Comparison of ENCODE assay signal across 1 cellular context in genomic region chr19:10748924-10749434, GRCh38.
TF ChIP-seq lines count a peak whose summit lies in the region.

No MANE protein-coding gene starts in this region.

TF ChIP-seq in K562, 482 proteins besides CTCF, POLR2A, EP300 and RAD21 (continued from another document):
- TF ChIP-seq RFX5 (IDR thresholded peaks at IDR 0.05; ENCODE audit: low read depth, low read length): no peak
- no peak for TF ChIP-seq GABPB2 (CRISPR knock-in tag; conservative IDR thresholded peaks at IDR 0.05)
- no peak for TF ChIP-seq ELF2 (CRISPR knock-in tag; IDR thresholded peaks at IDR 0.05)
- peak; percentile 30; the same call in 1 of the 2 replicates for TF ChIP-seq RB1 (IDR thresholded peaks at IDR 0.05; ENCODE audit: low read depth)
- no peak for TF ChIP-seq NRF1 (conservative IDR thresholded peaks at IDR 0.05 in 1 of 2, IDR thresholded peaks at IDR 0.05 in 1 of 2)
- no peak for TF ChIP-seq E4F1 (CRISPR knock-in tag; IDR thresholded peaks at IDR 0.05; ENCODE audit: borderline replicate concordance)
- TF ChIP-seq ARID1B (IDR thresholded peaks at IDR 0.05): peak; percentile 83
- peak; percentile 75 for TF ChIP-seq MAFG (tag; conservative IDR thresholded peaks at IDR 0.05)
- TF ChIP-seq HMGN3 (IDR thresholded peaks at IDR 0.05; ENCODE audit: borderline replicate concordance, extremely low read depth, insufficient read length, low read depth, low read length): peak; percentile 80
- TF ChIP-seq E2F6 (IDR thresholded peaks at IDR 0.05; ENCODE audit: borderline replicate concordance in 1 of 2, extremely low read depth in 1 of 2, insufficient read depth in 1 of 2, insufficient read length in 1 of 2, low read depth in 1 of 2, low read length in 1 of 2, poor library complexity in 1 of 2, severe bottlenecking in 1 of 2): peak in 1 of 2 experiments; percentile 49
- 0 out of 2 replicates have a peak, but pooled peaks have one; percentile 25 for TF ChIP-seq TCF3 (CRISPR knock-in tag; IDR thresholded peaks at IDR 0.05)
- TF ChIP-seq USF1 (CRISPR knock-in tag; IDR thresholded peaks at IDR 0.05): peak; percentile 94
- TF ChIP-seq GTF2E2 (tag; IDR thresholded peaks at IDR 0.05): no peak
- no peak for TF ChIP-seq ZNF3 (CRISPR knock-in tag; IDR thresholded peaks at IDR 0.05)
- no peak for TF ChIP-seq BRD4 (IDR thresholded peaks at IDR 0.05)
- TF ChIP-seq SMAD2 (IDR thresholded peaks at IDR 0.05; ENCODE audit: low read depth, low read length): no peak
- TF ChIP-seq HNRNPL (IDR thresholded peaks at IDR 0.05; ENCODE audit: low read depth, low read length): 0 out of 2 replicates have a peak, but pooled peaks have one; percentile 56
- TF ChIP-seq RAD51 (IDR thresholded peaks at IDR 0.05; ENCODE audit: borderline replicate concordance, low read depth): peak; percentile 79; the same call in 1 of the 2 replicates
- peak; percentile 92 for TF ChIP-seq C11orf30 (IDR thresholded peaks at IDR 0.05; ENCODE audit: low read depth)
- TF ChIP-seq L3MBTL2 (IDR thresholded peaks at IDR 0.05): peak; percentile 66
- peak; percentile 95 for TF ChIP-seq TFE3 (CRISPR knock-in tag; IDR thresholded peaks at IDR 0.05)
- 0 out of 2 replicates have a peak, but pooled peaks have one; percentile 23 for TF ChIP-seq ZNF644 (tag; IDR thresholded peaks at IDR 0.05; ENCODE audit: low read depth)
- TF ChIP-seq TRIM24 (IDR thresholded peaks at IDR 0.05): 0 out of 4 replicates have a peak, but pooled peaks of 1 of the 2 experiments have one; percentile 6
- no peak for TF ChIP-seq FOXJ3 (CRISPR knock-in tag; IDR thresholded peaks at IDR 0.05)
- no peak for TF ChIP-seq E2F1 (CRISPR knock-in tag; IDR thresholded peaks at IDR 0.05)
- peak; percentile 61 for TF ChIP-seq SOX6 (IDR thresholded peaks at IDR 0.05)
- no peak for TF ChIP-seq XRCC3 (IDR thresholded peaks at IDR 0.05)
- no peak for TF ChIP-seq ZBTB26 (CRISPR knock-in tag; IDR thresholded peaks at IDR 0.05)
- TF ChIP-seq MAFK (IDR thresholded peaks at IDR 0.05; ENCODE audit: low read length): peak; percentile 57; the same call in 1 of the 2 replicates
- no peak for TF ChIP-seq ZBTB5 (IDR thresholded peaks at IDR 0.05)
- TF ChIP-seq IRF2 (CRISPR knock-in tag; IDR thresholded peaks at IDR 0.05): no peak
- TF ChIP-seq ERF (CRISPR knock-in tag; IDR thresholded peaks at IDR 0.05): no peak
- TF ChIP-seq ZNF696 (CRISPR knock-in tag; conservative IDR thresholded peaks at IDR 0.05): no peak
